15 cellular contexts compared by ENCODE assay signal in the genomic region with DNA sequence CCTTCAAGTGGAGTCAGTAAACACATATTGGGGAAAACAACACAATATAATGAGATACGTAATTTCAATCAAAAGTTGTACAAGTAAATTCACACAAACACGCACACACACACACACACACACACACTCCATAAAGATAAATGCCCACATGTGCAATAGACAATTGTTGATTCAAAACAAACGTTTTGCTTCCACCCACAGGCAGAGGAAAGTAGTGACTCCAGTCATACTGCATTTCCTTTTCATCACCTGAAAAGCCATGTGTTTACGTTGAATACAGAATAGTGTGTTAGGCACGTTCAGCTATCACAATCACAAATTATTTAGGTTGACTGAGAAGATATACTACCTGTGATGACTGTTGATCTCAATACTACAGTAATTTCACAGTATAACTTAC.
DNase-seq lines count a peak whose midpoint lies in the region; ATAC-seq, FAIRE-seq and TF ChIP-seq lines count a peak whose summit lies in the region.
"Had no signal": no experiment of that assay in that cellular context is flagged by ENCODE, and none has a peak within 500 bp of the region (broad histone marks: within the 10 kb centered on the region; RNA-seq: fewer than 3 reads in every experiment).

No MANE protein-coding gene starts in this region.

- H3K9me3 Mint-ChIP-seq in activated T-cell treated with anti-CD3 and anti-CD28 coated beads, Interleukin-2, amount 50 U/mL, for 72 hours: peaks cover 1 to 2% of the 10 kb centered on the region in 2 donors
- peaks cover 2% of the 10 kb centered on the region for H3K9me3 Mint-ChIP-seq in CD4-positive, alpha-beta T cell

- BruUV-seq in HCT116 (replicated peaks; lab: Mats Ljungman, UMichigan) (no TSS peak), Panc1 (replicated peaks; lab: Mats Ljungman, UMichigan) (no TSS peak)

- no peak overlapping the region for H3K4me3 Mint-ChIP-seq in activated T-cell treated with anti-CD3 and anti-CD28 coated beads, Interleukin-2, amount 50 U/mL, for 72 hours
- H3K4me3 Mint-ChIP-seq in CD4-positive, alpha-beta T cell: no peak overlapping the region
- H3K4me3 Mint-ChIP-seq: activated B cell treated with CpG ODN at 0.5 μM for 24 hours; activated naive CD4-positive, alpha-beta T cell treated with anti-CD3 and anti-CD28 coated beads for 36 hours; immature natural killer cell had no signal

- no peaks in the 10 kb centered on the region for H3K27me3 Mint-ChIP-seq in activated T-cell treated with anti-CD3 and anti-CD28 coated beads, Interleukin-2, amount 50 U/mL, for 72 hours (ENCODE audit: low read depth)
- H3K27me3 Mint-ChIP-seq in CD4-positive, alpha-beta T cell: no peaks in the 10 kb centered on the region
- H3K27me3 Mint-ChIP-seq: activated B cell treated with CpG ODN at 0.5 μM for 24 hours had no signal

- H3K27me3 ChIP-seq in HCT116 (ENCODE audit: insufficient read depth, low read length) (no peaks in the 10 kb centered on the region), Panc1 (ENCODE audit: control insufficient read depth, insufficient read depth, low read length) (no peaks in the 10 kb centered on the region), small intestine (ENCODE audit: control insufficient read depth in 2 of 2, insufficient read depth in 2 of 2, low read length in 2 of 2) (no peaks in the 10 kb centered on the region)
- no peaks in the 10 kb centered on the region for H3K27me3 ChIP-seq in CD4-positive, alpha-beta T cell (ENCODE audit: control insufficient read depth, insufficient read depth, low read length)
- H3K27me3 ChIP-seq: pancreas, upper lobe of right lung had no signal

- peak; percentile 40 for TF ChIP-seq RAD21 in HCT116 (IDR thresholded peaks at IDR 0.05; ENCODE audit: low read depth)

- no peaks in the 10 kb centered on the region for H4K20me1 ChIP-seq in HCT116 (ENCODE audit: insufficient read depth)

- no peak overlapping the region for H3K9ac ChIP-seq in HCT116 (ENCODE audit: low read length)

- CTCF ChIA-PET in HCT116 (lab: Charles Lee) (interaction anchor here (1.0 to 1.2 kb wide), 2 partner anchors 42 to 45 kb away, joined by 3 read pairs; no protein-coding TSS in a partner anchor), Panc1 (lab: Charles Lee) (no interaction called here)
- CTCF ChIA-PET in CD4-positive, alpha-beta T cell (lab: Charles Lee): no interaction called here

- intact Hi-C loops in HCT116 (cut with micrococcal nuclease) (no loop called here), Panc1 (cut with micrococcal nuclease; ENCODE audit: unreplicated experiment) (no loop called here)
- intact Hi-C loops in CD4-positive, alpha-beta T cell (cut with DNase I, micrococcal nuclease): no loop called here

- WGBS in small intestine, 3 donors: 19 to 40% (median 28%) methylated on average over 5 of the region's 5 CpGs

- POLR2A ChIA-PET in HCT116 (lab: Charles Lee): no interaction called here
- POLR2A ChIA-PET in Panc1 (lab: Charles Lee): no interaction called here
- POLR2A ChIA-PET in CD4-positive, alpha-beta T cell (lab: Charles Lee): no interaction called here

- no peak overlapping the region for H3K27ac Mint-ChIP-seq in activated T-cell treated with anti-CD3 and anti-CD28 coated beads, Interleukin-2, amount 50 U/mL, for 72 hours
- H3K27ac Mint-ChIP-seq in CD4-positive, alpha-beta T cell: no peak overlapping the region
- H3K27ac Mint-ChIP-seq: activated B cell treated with CpG ODN at 0.5 μM for 24 hours; activated naive CD4-positive, alpha-beta T cell treated with anti-CD3 and anti-CD28 coated beads for 36 hours; immature natural killer cell had no signal

- H3K4me3 ChIP-seq in HCT116 (replicated peaks in 1 of 2; ENCODE audit: low read depth in 1 of 2, low read length in 2 of 2): no peak overlapping the region
- H3K4me3 ChIP-seq in Panc1 (ENCODE audit: low read depth in 2 of 2, low read length in 2 of 2): no peak overlapping the region
- no peak overlapping the region for H3K4me3 ChIP-seq in fibroblast of pulmonary artery (replicated peaks; ENCODE audit: low read depth, low read length)
- H3K4me3 ChIP-seq in small intestine (ENCODE audit: low read depth in 1 of 2, low read length in 2 of 2): no peak overlapping the region
- H3K4me3 ChIP-seq: pancreas, upper lobe of right lung had no signal

- in situ Hi-C loops in Panc1 (cut with HindIII; ENCODE audit: low pct_unique_long_range_greater_than_20kb, low sequenced_read_pairs): no loop called here

- RAD21 ChIA-PET in HCT116 (lab: Charles Lee; ENCODE audit: low non-redundant PET in 1 of 2, low total read pairs in 2 of 2, uncharacterized antibody in 2 of 2, unreplicated experiment in 2 of 2): no interaction called here

- ATAC-seq in HCT116: peak; percentile 78
- peak; percentile 78 for ATAC-seq in Panc1
- ATAC-seq in HG02973 (IDR thresholded peaks at IDR 0.05; ENCODE audit: unreplicated experiment): no peak
- ATAC-seq in activated T-cell treated with anti-CD3 and anti-CD28 coated beads, Interleukin-2, amount 50 U/mL, for 72 hours (replicated peaks in 1 of 2): no peak
- no peak for ATAC-seq in CD4-positive, alpha-beta T cell (ENCODE audit: poor library complexity)
- ATAC-seq: pancreas, upper lobe of right lung had no signal

- H3K36me3 Mint-ChIP-seq in activated T-cell treated with anti-CD3 and anti-CD28 coated beads, Interleukin-2, amount 50 U/mL, for 72 hours (ENCODE audit: insufficient read depth in 2 of 2): no peaks in the 10 kb centered on the region
- H3K36me3 Mint-ChIP-seq in CD4-positive, alpha-beta T cell (ENCODE audit: low read depth): no peaks in the 10 kb centered on the region
- H3K36me3 Mint-ChIP-seq: immature natural killer cell had no signal

- H3K4me1 ChIP-seq in HCT116 (ENCODE audit: control insufficient read depth in 1 of 2, insufficient read depth in 2 of 2, low read length in 2 of 2) (no peaks in the 10 kb centered on the region), Panc1 (ENCODE audit: control insufficient read depth, insufficient read depth, low read length) (no peaks in the 10 kb centered on the region; the same call in 1 of the 2 replicates), small intestine (ENCODE audit: control insufficient read depth in 2 of 2, insufficient read depth in 1 of 2, low read depth in 1 of 2, low read length in 1 of 2) (no peaks in the 10 kb centered on the region)
- H3K4me1 ChIP-seq: pancreas, upper lobe of right lung had no signal

- H2AFZ ChIP-seq in HCT116 (ENCODE audit: low read depth, low read length, poor library complexity, severe bottlenecking): peak overlapping the region; percentile 69

- peak in 2 of 3 experiments; percentile 23 to 51; a peak in 3 of 6 replicates for TF ChIP-seq CTCF in HCT116 (IDR thresholded peaks at IDR 0.05 in 2 of 3, conservative IDR thresholded peaks at IDR 0.05 in 1 of 3; ENCODE audit: borderline replicate concordance in 1 of 3, insufficient read depth in 1 of 3, low read depth in 2 of 3, low read length in 2 of 3)
- peak; percentile 53; the same call in 1 of the 2 replicates for TF ChIP-seq CTCF in Panc1 (IDR thresholded peaks at IDR 0.05)
- TF ChIP-seq CTCF in fibroblast of pulmonary artery (IDR thresholded peaks at IDR 0.05; ENCODE audit: low read length, missing control alignments): peak; percentile 2
- TF ChIP-seq CTCF in CD4-positive, alpha-beta T cell (IDR thresholded peaks at IDR 0.05): no peak

- TF ChIP-seq POLR2A in HCT116 (IDR thresholded peaks at IDR 0.05; ENCODE audit: borderline replicate concordance, extremely low read depth, insufficient read depth, insufficient read length): no peak

- H3K4me1 Mint-ChIP-seq in activated T-cell treated with anti-CD3 and anti-CD28 coated beads, Interleukin-2, amount 50 U/mL, for 72 hours (ENCODE audit: low read depth): no peaks in the 10 kb centered on the region
- no peaks in the 10 kb centered on the region for H3K4me1 Mint-ChIP-seq in CD4-positive, alpha-beta T cell (ENCODE audit: low read depth)
- H3K4me1 Mint-ChIP-seq: activated B cell treated with CpG ODN at 0.5 μM for 24 hours, immature natural killer cell had no signal

- H3K27ac ChIP-seq in HCT116 (ENCODE audit: low read depth, low read length) (no peak overlapping the region), Panc1 (ENCODE audit: low read length) (no peak overlapping the region), small intestine (ENCODE audit: low read depth in 1 of 2, low read length in 1 of 2) (no peak overlapping the region)
- H3K27ac ChIP-seq in CD4-positive, alpha-beta T cell (ENCODE audit: low read depth, low read length): no peak overlapping the region
- H3K27ac ChIP-seq: pancreas, upper lobe of right lung had no signal

- DNase-seq in COLO668 (lab: John Stamatoyannopoulos, UW; ENCODE audit: unreplicated experiment) (peak; percentile 3), HCT116 (ENCODE audit: low read depth, low spot score) (peak; percentile 16), Panc1 (ENCODE audit: low read depth, low spot score) (peak; percentile 7), fibroblast of pulmonary artery (ENCODE audit: low read depth) (no peak), small intestine (no peak)
- DNase-seq in activated T-cell treated with anti-CD3 and anti-CD28 coated beads, Interleukin-2, amount 50 U/mL, for 72 hours: no peak
- no peak for DNase-seq in CD4-positive, alpha-beta T cell
- DNase-seq: activated B cell treated with CpG ODN at 0.5 μM for 24 hours; activated naive CD4-positive, alpha-beta T cell treated with anti-CD3 and anti-CD28 coated beads for 36 hours; DND-41; effector CD8-positive, alpha-beta T cell; immature natural killer cell; pancreas; upper lobe of right lung had no signal

- no peaks in the 10 kb centered on the region for H3K9me2 ChIP-seq in HCT116 (ENCODE audit: insufficient read depth)

- H3K36me3 ChIP-seq in HCT116 (ENCODE audit: control insufficient read depth in 1 of 2, insufficient read depth in 2 of 2, low read length in 2 of 2) (no peaks in the 10 kb centered on the region), Panc1 (ENCODE audit: control insufficient read depth, insufficient read depth, low read length) (no peaks in the 10 kb centered on the region), small intestine (ENCODE audit: control insufficient read depth in 2 of 2, insufficient read depth in 2 of 2, low read length in 2 of 2) (no peaks in the 10 kb centered on the region)
- H3K36me3 ChIP-seq: pancreas, upper lobe of right lung had no signal

- no peak overlapping the region for H3K4me2 ChIP-seq in HCT116 (ENCODE audit: low read length)

- H3K79me2 ChIP-seq in HCT116 (ENCODE audit: insufficient read depth, low read length): no peaks in the 10 kb centered on the region

- FAIRE-seq in small intestine (lab: Jason Lieb, UNC): no peak
- FAIRE-seq: pancreas had no signal

- H3K9me3 ChIP-seq in HCT116 (ENCODE audit: control insufficient read depth in 1 of 2, insufficient read depth in 1 of 2, low read depth in 1 of 2, low read length in 2 of 2) (no peaks in the 10 kb centered on the region), Panc1 (ENCODE audit: control insufficient read depth, insufficient read depth, low read depth, low read length) (no peaks in the 10 kb centered on the region), small intestine (ENCODE audit: control insufficient read depth, low read depth) (no peaks in the 10 kb centered on the region)
- H3K9me3 ChIP-seq in CD4-positive, alpha-beta T cell (ENCODE audit: control insufficient read depth, low read length): no peaks in the 10 kb centered on the region
- H3K9me3 ChIP-seq: pancreas, upper lobe of right lung had no signal

TF ChIP-seq in HCT116, 20 proteins besides CTCF, POLR2A, EP300 and RAD21 (continues in another document):
- TF ChIP-seq SP1 (IDR thresholded peaks at IDR 0.05; ENCODE audit: low read depth) (no peak), POLR2AphosphoS5 (IDR thresholded peaks at IDR 0.05; ENCODE audit: low read depth, low read length) (no peak)

Comparison
In these comparisons a context has a peak if more than half of its experiments do, and no peak if none do; other contexts are left out.
1. DNase-seq: peak in COLO668 (single experiment), HCT116 (single experiment) and Panc1 (single experiment); none in fibroblast of pulmonary artery (single experiment), small intestine (single experiment), activated T-cell treated with anti-CD3 and anti-CD28 coated beads, Interleukin-2, amount 50 U/mL, for 72 hours (0 of 2) and CD4-positive, alpha-beta T cell (0 of 10).
2. ATAC-seq: peak in HCT116 (single experiment) and Panc1 (single experiment); none in HG02973 (single experiment), activated T-cell treated with anti-CD3 and anti-CD28 coated beads, Interleukin-2, amount 50 U/mL, for 72 hours (0 of 2) and CD4-positive, alpha-beta T cell (single experiment).